Comparison of ENCODE assay signal across 14 cellular contexts in the genomic region with DNA sequence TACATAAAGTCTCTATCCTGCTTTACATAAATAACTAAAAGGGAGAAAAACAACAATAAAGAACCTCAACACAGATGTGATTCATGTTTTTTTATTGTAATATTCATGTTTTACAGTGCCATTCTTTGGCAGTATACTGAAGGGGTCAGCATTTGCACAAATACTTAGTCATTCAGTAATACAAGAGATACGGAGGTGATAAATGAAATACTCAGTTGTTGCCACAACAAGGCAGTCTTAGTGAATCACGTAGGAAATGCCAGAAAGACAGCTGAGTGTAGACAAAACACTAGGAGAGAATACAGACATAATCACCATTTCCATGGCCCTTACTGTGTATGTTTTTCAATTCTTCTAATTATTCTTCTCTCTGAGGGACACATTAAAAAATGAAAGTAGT.
DNase-seq lines count a peak whose midpoint lies in the region; ATAC-seq, FAIRE-seq and TF ChIP-seq lines count a peak whose summit lies in the region.
"Had no signal": no experiment of that assay in that cellular context is flagged by ENCODE, and none has a peak within 500 bp of the region (broad histone marks: within the 10 kb centered on the region; RNA-seq: fewer than 3 reads in every experiment).

No MANE protein-coding gene starts in this region.

- H3K27ac ChIP-seq in A549 (peak overlapping the region; percentile 74 to 77), HCT116 (ENCODE audit: low read depth, low read length) (no peak overlapping the region), sigmoid colon (no peak overlapping the region)

- POLR2A ChIA-PET in A549 (lab: Yijun Ruan, JAX) (interaction anchor here (0.8 to 1.0 kb wide), 2 partner anchors 910 to 1320 kb away, joined by 3 read pairs; a partner anchor contains a TSS), HCT116 (lab: Charles Lee) (no interaction called here)

- TF ChIP-seq EP300 in A549 (IDR thresholded peaks at IDR 0.05), result peak; percentile 43 to 46; a peak in 3 of 5 replicates
- no peak for TF ChIP-seq EP300 in sigmoid colon (IDR thresholded peaks at IDR 0.05)

- H3K79me2 ChIP-seq in HCT116 (ENCODE audit: insufficient read depth, low read length), result no peaks in the 10 kb centered on the region

- H3K9me2 ChIP-seq in HCT116 (ENCODE audit: insufficient read depth), result no peaks in the 10 kb centered on the region

- TF ChIP-seq RAD21 in A549 (conservative IDR thresholded peaks at IDR 0.05 in 1 of 2, IDR thresholded peaks at IDR 0.05 in 1 of 2), result peak; percentile 58 to 71
- TF ChIP-seq RAD21 in HCT116 (IDR thresholded peaks at IDR 0.05; ENCODE audit: low read depth), result no peak

- H3K9ac ChIP-seq in HCT116 (ENCODE audit: low read length), result no peak overlapping the region

- intact Hi-C loops in HCT116 (cut with micrococcal nuclease) (loop anchor here (5.0 kb wide), 1 partner anchor 304 kb away; no protein-coding TSS in a partner anchor), sigmoid colon (cut with DNase I) (no loop called here)

- ATAC-seq in A549 (peak; percentile 95 to 96), HCT116 (no peak)

- no peaks in the 10 kb centered on the region for H4K20me1 ChIP-seq in HCT116 (ENCODE audit: insufficient read depth)

- H3K9me3 ChIP-seq in A549 (peaks cover 25% of the 10 kb centered on the region), HCT116 (ENCODE audit: control insufficient read depth in 1 of 2, insufficient read depth in 1 of 2, low read depth in 1 of 2, low read length in 2 of 2) (no peaks in the 10 kb centered on the region), sigmoid colon (no peaks in the 10 kb centered on the region)

- H3K4me3 ChIP-seq in A549 (no peak overlapping the region), HCT116 (replicated peaks in 1 of 2; ENCODE audit: low read depth in 1 of 2, low read length in 2 of 2) (no peak overlapping the region), sigmoid colon (no peak overlapping the region)

- peak; percentile 40 for TF ChIP-seq CTCF in A549 (IDR thresholded peaks at IDR 0.05)
- TF ChIP-seq CTCF in HCT116 (IDR thresholded peaks at IDR 0.05 in 2 of 3, conservative IDR thresholded peaks at IDR 0.05 in 1 of 3; ENCODE audit: borderline replicate concordance in 1 of 3, insufficient read depth in 1 of 3, low read depth in 2 of 3, low read length in 2 of 3), result no peak
- no peak for TF ChIP-seq CTCF in sigmoid colon (IDR thresholded peaks at IDR 0.05)

- TF ChIP-seq POLR2A in A549 (IDR thresholded peaks at IDR 0.05; ENCODE audit: low read length) (no peak), HCT116 (IDR thresholded peaks at IDR 0.05; ENCODE audit: borderline replicate concordance, extremely low read depth, insufficient read depth, insufficient read length) (no peak), sigmoid colon (IDR thresholded peaks at IDR 0.05) (no peak)

- peak; percentile 49 to 88 for DNase-seq in A549 (ENCODE audit: low read depth in 1 of 2, low spot score in 1 of 2)
- no peak for DNase-seq in HCT116 (ENCODE audit: low read depth, low spot score)
- DNase-seq in amniotic stem cell (lab: John Stamatoyannopoulos, UW), result peak; percentile 60
- peak; percentile 11 for DNase-seq in hepatic stellate cell (ENCODE audit: low spot score)
- no peak for DNase-seq in NCI-H748 treated with DMSO at 0.1 percent for 48 hours (lab: John Stamatoyannopoulos, UW)
- DNase-seq in SKM-1 (lab: John Stamatoyannopoulos, UW; ENCODE audit: unreplicated experiment), result no peak
- DNase-seq in sigmoid colon, result no peak
- no peak for DNase-seq in NCI-H69 (lab: John Stamatoyannopoulos, UW)
- DNase-seq: activated T-cell treated with anti-CD3 and anti-CD28 coated beads, Interleukin-2, amount 50 U/mL, for 1 hour; cerebellar nuclear complex; naive B cell; NCI-H1092 treated with DMSO at 0.1 percent for 48 hours; stimulated activated CD4-positive, alpha-beta T cell treated with anti-CD3 and anti-CD28 coated beads, Interleukin-1b, Interleukin-23, amount 100 ng/mL, for 48 hours had no signal

- peak; percentile 95 for FAIRE-seq in A549 (lab: Jason Lieb, UNC)
- FAIRE-seq: TTC549 had no signal

- RAD21 ChIA-PET in HCT116 (lab: Charles Lee; ENCODE audit: low non-redundant PET in 1 of 2, low total read pairs in 2 of 2, uncharacterized antibody in 2 of 2, unreplicated experiment in 2 of 2), result no interaction called here

- H3K27me3 ChIP-seq in HCT116 (ENCODE audit: insufficient read depth, low read length) (no peaks in the 10 kb centered on the region), sigmoid colon (no peaks in the 10 kb centered on the region)

- H3K4me2 ChIP-seq in A549 (peak overlapping the region; percentile 61), HCT116 (ENCODE audit: low read length) (peak overlapping the region; percentile 34)

- H3K4me1 ChIP-seq in A549, result peaks cover 24% of the 10 kb centered on the region
- H3K4me1 ChIP-seq in HCT116 (ENCODE audit: control insufficient read depth in 1 of 2, insufficient read depth in 2 of 2, low read length in 2 of 2), result peaks cover 0 to 3% of the 10 kb centered on the region in 2 experiments; a peak in 1 of 4 replicates
- H3K4me1 ChIP-seq in sigmoid colon, result peaks cover 0 to 8% (median 3%) of the 10 kb centered on the region in 4 donors

- peak overlapping the region; percentile 51 for H2AFZ ChIP-seq in HCT116 (ENCODE audit: low read depth, low read length, poor library complexity, severe bottlenecking)

- no peaks in the 10 kb centered on the region for H3K36me3 ChIP-seq in HCT116 (ENCODE audit: control insufficient read depth in 1 of 2, insufficient read depth in 2 of 2, low read length in 2 of 2)
- no peaks in the 10 kb centered on the region for H3K36me3 ChIP-seq in sigmoid colon

- CTCF ChIA-PET in A549 (lab: Yijun Ruan, JAX), result interaction anchor here (1.5 to 4.0 kb wide), 3 partner anchors 21 to 315 kb away, joined by 3 to 22 read pairs (median 5); no protein-coding TSS in a partner anchor
- CTCF ChIA-PET in HCT116 (lab: Charles Lee), result interaction anchor here (1.3 to 2.7 kb wide), 3 partner anchors 310 to 1319 kb away, joined by 4 to 22 read pairs (median 10); a partner anchor contains a TSS

- no TSS peak for BruUV-seq in HCT116 (replicated peaks; lab: Mats Ljungman, UMichigan)

- 3% methylated on average over 2 of the region's 2 CpGs for WGBS in A549 (ENCODE audit: missing lambda C conversion rate)
- WGBS in sigmoid colon, 2 donors, result 16 to 47% methylated on average over 2 of the region's 2 CpGs

TF ChIP-seq in A549, 52 proteins besides CTCF, POLR2A, EP300 and RAD21 (continues in another document):
- TF ChIP-seq MYC (IDR thresholded peaks at IDR 0.05; ENCODE audit: borderline replicate concordance, low read length) (no peak), FOXS1 (CRISPR knock-in tag; IDR thresholded peaks at IDR 0.05) (0 out of 2 replicates have a peak, but pooled peaks have one; percentile 18), HOXB5 (CRISPR knock-in tag; IDR thresholded peaks at IDR 0.05) (0 out of 2 replicates have a peak, but pooled peaks have one; percentile 25), NPAS2 (CRISPR knock-in tag; IDR thresholded peaks at IDR 0.05; ENCODE audit: borderline replicate concordance) (no peak), CEBPB (IDR thresholded peaks at IDR 0.05) (peak in 1 of 2 experiments; percentile 79; a peak in 2 of 4 replicates)
- TF ChIP-seq, protein P1, sequence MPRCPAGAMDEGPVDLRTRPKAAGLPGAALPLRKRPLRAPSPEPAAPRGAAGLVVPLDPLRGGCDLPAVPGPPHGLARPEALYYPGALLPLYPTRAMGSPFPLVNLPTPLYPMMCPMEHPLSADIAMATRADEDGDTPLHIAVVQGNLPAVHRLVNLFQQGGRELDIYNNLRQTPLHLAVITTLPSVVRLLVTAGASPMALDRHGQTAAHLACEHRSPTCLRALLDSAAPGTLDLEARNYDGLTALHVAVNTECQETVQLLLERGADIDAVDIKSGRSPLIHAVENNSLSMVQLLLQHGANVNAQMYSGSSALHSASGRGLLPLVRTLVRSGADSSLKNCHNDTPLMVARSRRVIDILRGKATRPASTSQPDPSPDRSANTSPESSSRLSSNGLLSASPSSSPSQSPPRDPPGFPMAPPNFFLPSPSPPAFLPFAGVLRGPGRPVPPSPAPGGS (IDR thresholded peaks at IDR 0.05), result 0 out of 3 replicates have a peak, but pooled peaks have one; percentile 30
- TF ChIP-seq, protein P2, sequence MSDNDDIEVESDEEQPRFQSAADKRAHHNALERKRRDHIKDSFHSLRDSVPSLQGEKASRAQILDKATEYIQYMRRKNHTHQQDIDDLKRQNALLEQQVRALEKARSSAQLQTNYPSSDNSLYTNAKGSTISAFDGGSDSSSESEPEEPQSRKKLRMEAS (IDR thresholded peaks at IDR 0.05), result peak; percentile 45; the same call in 1 of the 2 replicates
- TF ChIP-seq, protein P3, sequence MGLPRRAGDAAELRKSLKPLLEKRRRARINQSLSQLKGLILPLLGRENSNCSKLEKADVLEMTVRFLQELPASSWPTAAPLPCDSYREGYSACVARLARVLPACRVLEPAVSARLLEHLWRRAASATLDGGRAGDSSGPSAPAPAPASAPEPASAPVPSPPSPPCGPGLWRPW (IDR thresholded peaks at IDR 0.05), result no peak

TF ChIP-seq in HCT116, 20 proteins besides CTCF, POLR2A, EP300 and RAD21 (continues in another document):
- TF ChIP-seq, protein P4, sequence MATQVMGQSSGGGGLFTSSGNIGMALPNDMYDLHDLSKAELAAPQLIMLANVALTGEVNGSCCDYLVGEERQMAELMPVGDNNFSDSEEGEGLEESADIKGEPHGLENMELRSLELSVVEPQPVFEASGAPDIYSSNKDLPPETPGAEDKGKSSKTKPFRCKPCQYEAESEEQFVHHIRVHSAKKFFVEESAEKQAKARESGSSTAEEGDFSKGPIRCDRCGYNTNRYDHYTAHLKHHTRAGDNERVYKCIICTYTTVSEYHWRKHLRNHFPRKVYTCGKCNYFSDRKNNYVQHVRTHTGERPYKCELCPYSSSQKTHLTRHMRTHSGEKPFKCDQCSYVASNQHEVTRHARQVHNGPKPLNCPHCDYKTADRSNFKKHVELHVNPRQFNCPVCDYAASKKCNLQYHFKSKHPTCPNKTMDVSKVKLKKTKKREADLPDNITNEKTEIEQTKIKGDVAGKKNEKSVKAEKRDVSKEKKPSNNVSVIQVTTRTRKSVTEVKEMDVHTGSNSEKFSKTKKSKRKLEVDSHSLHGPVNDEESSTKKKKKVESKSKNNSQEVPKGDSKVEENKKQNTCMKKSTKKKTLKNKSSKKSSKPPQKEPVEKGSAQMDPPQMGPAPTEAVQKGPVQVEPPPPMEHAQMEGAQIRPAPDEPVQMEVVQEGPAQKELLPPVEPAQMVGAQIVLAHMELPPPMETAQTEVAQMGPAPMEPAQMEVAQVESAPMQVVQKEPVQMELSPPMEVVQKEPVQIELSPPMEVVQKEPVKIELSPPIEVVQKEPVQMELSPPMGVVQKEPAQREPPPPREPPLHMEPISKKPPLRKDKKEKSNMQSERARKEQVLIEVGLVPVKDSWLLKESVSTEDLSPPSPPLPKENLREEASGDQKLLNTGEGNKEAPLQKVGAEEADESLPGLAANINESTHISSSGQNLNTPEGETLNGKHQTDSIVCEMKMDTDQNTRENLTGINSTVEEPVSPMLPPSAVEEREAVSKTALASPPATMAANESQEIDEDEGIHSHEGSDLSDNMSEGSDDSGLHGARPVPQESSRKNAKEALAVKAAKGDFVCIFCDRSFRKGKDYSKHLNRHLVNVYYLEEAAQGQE (IDR thresholded peaks at IDR 0.05; ENCODE audit: low read depth), result no peak
- TF ChIP-seq EGR1 (IDR thresholded peaks at IDR 0.05; ENCODE audit: low read depth), result no peak

Comparison
In these comparisons a context has a peak if more than half of its experiments do, and no peak if none do; other contexts are left out.
1. DNase-seq: peak in A549 (2 of 2), amniotic stem cell (single experiment) and hepatic stellate cell (single experiment); none in HCT116 (single experiment), NCI-H748 treated with DMSO at 0.1 percent for 48 hours (single experiment), SKM-1 (single experiment), sigmoid colon (single experiment) and NCI-H69 (single experiment).
2. H3K27ac ChIP-seq: peak in A549 (2 of 2); none in HCT116 (single experiment) and sigmoid colon (0 of 4).